In genomic region chr1:61453111-61453961, GRCh38 we compare ENCODE assay signal across 8 cellular contexts.
DNase-seq lines count a peak whose midpoint lies in the region; ATAC-seq and TF ChIP-seq lines count a peak whose summit lies in the region.

No MANE protein-coding gene starts in this region.

- TF ChIP-seq POLR2A in lower leg skin (IDR thresholded peaks at IDR 0.05): no peak

- peaks cover 8% of the 10 kb centered on the region for H3K4me1 Mint-ChIP-seq in activated CD4-positive, alpha-beta T cell treated with anti-CD3 and anti-CD28 coated beads, Interleukin-2, amount 10 ng/mL, durations not matched to agents 24 days and 14 days
- H3K4me1 Mint-ChIP-seq in dendritic cell treated with granulocyte-macrophage colony-stimulating factor and Interleukin-4, amounts not matched to agents 40 ng/mL and 50 ng/mL, for 4 days (ENCODE audit: low read depth): peaks cover 43% of the 10 kb centered on the region

- TF ChIP-seq CTCF in AG04449 (IDR thresholded peaks at IDR 0.05; ENCODE audit: insufficient read depth, low read length, missing control alignments) (peak; percentile 87), lower leg skin (IDR thresholded peaks at IDR 0.05) (peak in 1 of 3 donors; percentile 95)

- H3K27ac Mint-ChIP-seq in activated CD4-positive, alpha-beta T cell treated with anti-CD3 and anti-CD28 coated beads, Interleukin-2, amount 10 ng/mL, durations not matched to agents 24 days and 14 days: no peak overlapping the region
- peak overlapping the region; percentile 19 for H3K27ac Mint-ChIP-seq in dendritic cell treated with granulocyte-macrophage colony-stimulating factor and Interleukin-4, amounts not matched to agents 40 ng/mL and 50 ng/mL, for 4 days

- intact Hi-C loops in activated CD4-positive, alpha-beta T cell treated with anti-CD3 and anti-CD28 coated beads, Interleukin-2, amount 10 ng/mL, durations not matched to agents 24 days and 14 days (cut with micrococcal nuclease): loop anchor here (1.0 to 10.0 kb wide), 4 partner anchors 401 to 605 kb away; no protein-coding TSS in a partner anchor
- intact Hi-C loops in dendritic cell treated with granulocyte-macrophage colony-stimulating factor and Interleukin-4, amounts not matched to agents 40 ng/mL and 50 ng/mL, for 4 days (cut with micrococcal nuclease): loop anchor here (5.0 kb wide), 4 partner anchors 189 to 606 kb away; no protein-coding TSS in a partner anchor
- intact Hi-C loops in lower leg skin (cut with DNase I; ENCODE audit: low total_unique reads): loop anchor here (5.0 to 10.0 kb wide), 2 partner anchors 406 to 479 kb away; no protein-coding TSS in a partner anchor

- no peaks in the 10 kb centered on the region for H3K36me3 Mint-ChIP-seq in activated CD4-positive, alpha-beta T cell treated with anti-CD3 and anti-CD28 coated beads, Interleukin-2, amount 10 ng/mL, durations not matched to agents 24 days and 14 days (ENCODE audit: low read depth)
- peaks cover 10% of the 10 kb centered on the region for H3K36me3 Mint-ChIP-seq in dendritic cell treated with granulocyte-macrophage colony-stimulating factor and Interleukin-4, amounts not matched to agents 40 ng/mL and 50 ng/mL, for 4 days (ENCODE audit: low read depth)

- H3K9me3 Mint-ChIP-seq in activated CD4-positive, alpha-beta T cell treated with anti-CD3 and anti-CD28 coated beads, Interleukin-2, amount 10 ng/mL, durations not matched to agents 24 days and 14 days: no peaks in the 10 kb centered on the region
- H3K9me3 Mint-ChIP-seq in dendritic cell treated with granulocyte-macrophage colony-stimulating factor and Interleukin-4, amounts not matched to agents 40 ng/mL and 50 ng/mL, for 4 days: no peaks in the 10 kb centered on the region

- CTCF ChIA-PET in AG04449 (lab: Yijun Ruan, JAX): interaction anchor here (0.6 to 4.5 kb wide), 20 partner anchors 10 to 1482 kb away, joined by 3 to 84 read pairs (median 3); no protein-coding TSS in a partner anchor

- DNase-seq in AG04449 (ENCODE audit: low read depth, low spot score) (peak; percentile 70), NCI-H526 treated with DMSO at 0.1 percent for 48 hours (lab: John Stamatoyannopoulos, UW) (peak; percentile 56), lower leg skin (ENCODE audit: low spot score in 2 of 2) (peak; percentile 92 to 97)
- DNase-seq in activated CD4-positive, alpha-beta T cell treated with anti-CD3 and anti-CD28 coated beads, Interleukin-2, amount 10 ng/mL, durations not matched to agents 24 days and 14 days: peak; percentile 84
- peak; percentile 25 to 58 for DNase-seq in stimulated activated CD4-positive, alpha-beta T cell treated with anti-CD3 and anti-CD28 coated beads, Interleukin-4, amount 100 ng/mL, for 48 hours (ENCODE audit: low read depth in 2 of 2)

- peaks cover 15% of the 10 kb centered on the region for H3K27me3 Mint-ChIP-seq in activated CD4-positive, alpha-beta T cell treated with anti-CD3 and anti-CD28 coated beads, Interleukin-2, amount 10 ng/mL, durations not matched to agents 24 days and 14 days
- H3K27me3 Mint-ChIP-seq in dendritic cell treated with granulocyte-macrophage colony-stimulating factor and Interleukin-4, amounts not matched to agents 40 ng/mL and 50 ng/mL, for 4 days: no peaks in the 10 kb centered on the region

- H3K4me3 ChIP-seq in AG04449 (ENCODE audit: low read depth, low read length) (no peak overlapping the region), lower leg skin (ENCODE audit: low read depth, poor library complexity, severe bottlenecking) (no peak overlapping the region)

- ATAC-seq in GM18907 (IDR thresholded peaks at IDR 0.05; ENCODE audit: unreplicated experiment) (peak; percentile 90), HG03442 (IDR thresholded peaks at IDR 0.05; ENCODE audit: unreplicated experiment) (peak; percentile 85)

- POLR2A ChIA-PET in AG04449 (lab: Yijun Ruan, JAX): no interaction called here

- WGBS in lower leg skin, 2 donors: 18 to 23% methylated on average over 10 of the region's 10 CpGs

- H3K4me3 Mint-ChIP-seq in activated CD4-positive, alpha-beta T cell treated with anti-CD3 and anti-CD28 coated beads, Interleukin-2, amount 10 ng/mL, durations not matched to agents 24 days and 14 days: no peak overlapping the region
- no peak overlapping the region for H3K4me3 Mint-ChIP-seq in dendritic cell treated with granulocyte-macrophage colony-stimulating factor and Interleukin-4, amounts not matched to agents 40 ng/mL and 50 ng/mL, for 4 days

Comparison
In these comparisons a context has a peak if more than half of its experiments do, and no peak if none do; other contexts are left out.
1. DNase-seq: peak in every context shown above with its lines; median percentile 94 in lower leg skin; 84 in activated CD4-positive, alpha-beta T cell treated with anti-CD3 and anti-CD28 coated beads, Interleukin-2, amount 10 ng/mL, durations not matched to agents 24 days and 14 days; 70 in AG04449; 56 in NCI-H526 treated with DMSO at 0.1 percent for 48 hours; 42 in stimulated activated CD4-positive, alpha-beta T cell treated with anti-CD3 and anti-CD28 coated beads, Interleukin-4, amount 100 ng/mL, for 48 hours.